Comparison of ENCODE assay signal across 32 cellular contexts in the genomic region with DNA sequence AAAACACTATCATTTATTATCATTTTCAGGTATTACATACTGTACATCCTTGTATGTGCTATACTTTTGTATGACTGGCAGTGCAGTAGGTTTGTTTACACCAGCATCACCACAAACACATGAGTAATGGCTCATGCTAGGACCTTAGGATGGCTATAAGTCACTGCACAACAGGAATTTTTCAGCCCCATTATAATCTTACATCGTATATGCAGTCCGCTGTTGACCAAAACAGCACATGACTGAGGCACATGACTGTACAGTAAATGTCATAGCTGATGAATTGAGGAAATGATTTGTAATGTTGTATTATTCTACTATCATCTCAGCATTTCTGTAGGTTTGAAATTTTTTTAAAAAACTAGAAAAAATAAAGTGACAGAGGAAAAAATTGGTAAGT. TPM values are rescaled to one million over a fixed set of nuclear protein-coding genes. Genes with fewer than 3 reads are reported as not detected.
DNase-seq lines count a peak whose midpoint lies in the region; ATAC-seq, FAIRE-seq and TF ChIP-seq lines count a peak whose summit lies in the region.
"Had no signal": no experiment of that assay in that cellular context is flagged by ENCODE, and none has a peak within 500 bp of the region (broad histone marks: within the 10 kb centered on the region; RNA-seq: fewer than 3 reads in every experiment).

No MANE protein-coding gene starts in this region.

- no peak overlapping the region for H4K12ac ChIP-seq in trophoblast cell (ENCODE audit: low read depth, low read length)

- no peak overlapping the region for H3K4me2 ChIP-seq in GM23248 (ENCODE audit: unreplicated experiment)
- H3K4me2 ChIP-seq in trophoblast cell (ENCODE audit: low read length): no peak overlapping the region
- no peak overlapping the region for H3K4me2 ChIP-seq in GM23338
- H3K4me2 ChIP-seq: KMS-11, SK-N-SH had no signal

- no peak overlapping the region for H3K27ac Mint-ChIP-seq in GM23338
- H3K27ac Mint-ChIP-seq: activated naive CD8-positive, alpha-beta T cell treated with anti-CD3 and anti-CD28 coated beads, Interleukin-2, amount 10 ng/mL, durations not matched to agents 7 days and 5 days; T-helper 17 cell had no signal

- in situ Hi-C loops in GM23248 (cut with MboI): loop anchor here (10.0 to 25.0 kb wide), 2 partner anchors 277 to 590 kb away; no protein-coding TSS in a partner anchor

- H3K9me3 ChIP-seq in GM23248 (ENCODE audit: low read depth) (no peaks in the 10 kb centered on the region), trophoblast cell (ENCODE audit: insufficient read depth, low read depth, low read length) (no peaks in the 10 kb centered on the region)
- H3K9me3 ChIP-seq: BLaER1 treated with 17β-estradiol and CSF1 and Interleukin-3, amounts not matched to agents 10 nM and 100 nM; Caco-2; sigmoid colon; SK-N-SH; testis had no signal

- H3K14ac ChIP-seq in trophoblast cell (ENCODE audit: low read length): no peak overlapping the region

- no peak for FAIRE-seq in H54 (lab: Jason Lieb, UNC)
- FAIRE-seq: H1, kidney, urothelium cell line had no signal

- ATAC-seq in GM23338 (no peak), GM21786 (IDR thresholded peaks at IDR 0.05; ENCODE audit: unreplicated experiment) (no peak)
- ATAC-seq: T-helper 17 cell had no signal

- no peak overlapping the region for H3K23ac ChIP-seq in trophoblast cell (ENCODE audit: low read length)

- no peaks in the 10 kb centered on the region; the same call in 2 of the 3 replicates for H3K4me1 Mint-ChIP-seq in GM23338
- H3K4me1 Mint-ChIP-seq: central memory CD8-positive, alpha-beta T cell had no signal

- no peak overlapping the region for H2AK5ac ChIP-seq in trophoblast cell (ENCODE audit: low read length)

- no peaks in the 10 kb centered on the region for H3K36me3 Mint-ChIP-seq in GM23338 (ENCODE audit: low read depth)

- H2AFZ ChIP-seq in GM23248 (no peak overlapping the region), trophoblast cell (ENCODE audit: insufficient read depth, low read length, poor library complexity) (no peak overlapping the region), GM23338 (no peak overlapping the region)

- H3K27me3 Mint-ChIP-seq in GM23338 (ENCODE audit: insufficient read depth, low read depth, poor library complexity): no peaks in the 10 kb centered on the region
- H3K27me3 Mint-ChIP-seq: activated naive CD8-positive, alpha-beta T cell treated with anti-CD3 and anti-CD28 coated beads, Interleukin-2, amount 10 ng/mL, durations not matched to agents 7 days and 5 days had no signal

- no peaks in the 10 kb centered on the region for H3K79me2 ChIP-seq in GM23248 (ENCODE audit: insufficient read depth)
- H3K79me2 ChIP-seq in trophoblast cell (ENCODE audit: control insufficient read depth, insufficient read depth, low read length, poor library complexity): no peaks in the 10 kb centered on the region
- H3K79me2 ChIP-seq in GM23338 (replicated peaks; ENCODE audit: insufficient read depth): no peaks in the 10 kb centered on the region

- H3K36me3 ChIP-seq in GM23248 (ENCODE audit: low read depth) (no peaks in the 10 kb centered on the region), trophoblast cell (ENCODE audit: control insufficient read depth in 1 of 2, insufficient read depth in 2 of 2, low read length in 2 of 2) (no peaks in the 10 kb centered on the region), GM23338 (ENCODE audit: insufficient read depth) (no peaks in the 10 kb centered on the region)

- TF ChIP-seq POLR2A in H54 (IDR thresholded peaks at IDR 0.05; ENCODE audit: low read depth, low read length): no peak

- H3K4me3 Mint-ChIP-seq in GM23338: no peak overlapping the region
- H3K4me3 Mint-ChIP-seq: activated naive CD8-positive, alpha-beta T cell treated with anti-CD3 and anti-CD28 coated beads, Interleukin-2, amount 10 ng/mL, durations not matched to agents 7 days and 5 days; central memory CD8-positive, alpha-beta T cell; neural crest cell; T-helper 17 cell had no signal

- H2BK5ac ChIP-seq in trophoblast cell (ENCODE audit: low read depth, low read length, poor library complexity): no peak overlapping the region

- H3K9me3 Mint-ChIP-seq in GM23338: no peaks in the 10 kb centered on the region
- H3K9me3 Mint-ChIP-seq: activated naive CD8-positive, alpha-beta T cell treated with anti-CD3 and anti-CD28 coated beads, Interleukin-2, amount 10 ng/mL, durations not matched to agents 7 days and 5 days; central memory CD8-positive, alpha-beta T cell; neural crest cell had no signal

- no peak overlapping the region for H3K18ac ChIP-seq in trophoblast cell (ENCODE audit: low read length)

- no peak overlapping the region for H4K91ac ChIP-seq in trophoblast cell (ENCODE audit: low read depth, low read length)

- DNase-seq in GM23248: peak; percentile 28
- DNase-seq in RKO (ENCODE audit: low spot score): peak; percentile 63
- peak; percentile 51 for DNase-seq in epithelial cell of proximal tubule (ENCODE audit: low read depth)
- peak; percentile 43 to 74 for DNase-seq in trophoblast cell
- DNase-seq in GM23338 (ENCODE audit: low spot score): no peak
- no peak for DNase-seq in GOT3 (lab: John Stamatoyannopoulos, UW)
- no peak for DNase-seq in H54 (ENCODE audit: insufficient read length, low spot score)
- DNase-seq: activated CD4-positive, alpha-beta T cell treated with anti-CD3 and anti-CD28 coated beads for 4 hours; activated effector memory CD4-positive, alpha-beta T cell treated with Interleukin-2 at 50 U/mL for 16 hours; activated naive CD8-positive, alpha-beta T cell treated with anti-CD3 and anti-CD28 coated beads, Interleukin-2, amount 10 ng/mL, durations not matched to agents 7 days and 5 days; Caco-2; DND-41; head of caudate nucleus; kidney; mammary epithelial cell; NCI-H1417 treated with DMSO at 0.1 percent for 48 hours; NCI-H2081; NCI-H82; posterior cingulate gyrus; sigmoid colon; SK-N-SH; stimulated activated CD4-positive, alpha-beta T cell treated with anti-CD3 and anti-CD28 coated beads, Interleukin-15, amount 100 ng/mL, for 24 hours; stimulated activated naive CD4-positive, alpha-beta T cell treated with Interleukin-2 at 50 U/mL for 16 hours; T-helper 17 cell; testis had no signal

- peaks cover 4% of the 10 kb centered on the region for H3K79me1 ChIP-seq in trophoblast cell (ENCODE audit: low read length)

- H3K9me2 ChIP-seq in GM23248 (ENCODE audit: insufficient read depth) (no peaks in the 10 kb centered on the region), GM23338 (ENCODE audit: insufficient read depth) (no peaks in the 10 kb centered on the region)
- H3K9me2 ChIP-seq: SK-N-SH had no signal

- H3F3A ChIP-seq in GM23248 (ENCODE audit: insufficient read depth) (peaks cover 2% of the 10 kb centered on the region; the same call in 1 of the 2 replicates), GM23338 (replicated peaks; ENCODE audit: low read depth) (no peaks in the 10 kb centered on the region)

- H4K20me1 ChIP-seq in GM23248 (ENCODE audit: insufficient read depth): no peaks in the 10 kb centered on the region
- H4K20me1 ChIP-seq in GM23338 (replicated peaks; ENCODE audit: insufficient read depth): no peaks in the 10 kb centered on the region
- H4K20me1 ChIP-seq: BLaER1 treated with 17β-estradiol and CSF1 and Interleukin-3, amounts not matched to agents 10 nM and 100 nM had no signal

- H3K4ac ChIP-seq in trophoblast cell (ENCODE audit: low read depth, low read length): no peak overlapping the region

- no peaks in the 10 kb centered on the region for H3K27me3 ChIP-seq in GM23248 (replicated peaks; ENCODE audit: insufficient read depth)
- H3K27me3 ChIP-seq in trophoblast cell (ENCODE audit: insufficient read depth, low read length): no peaks in the 10 kb centered on the region
- H3K27me3 ChIP-seq in GM23338 (ENCODE audit: insufficient read depth): no peaks in the 10 kb centered on the region
- H3K27me3 ChIP-seq: BLaER1 treated with 17β-estradiol and CSF1 and Interleukin-3, amounts not matched to agents 10 nM and 100 nM; sigmoid colon; testis had no signal

- H3K4me1 ChIP-seq in GM23248 (ENCODE audit: insufficient read depth) (peaks cover 19% of the 10 kb centered on the region), trophoblast cell (ENCODE audit: control insufficient read depth in 1 of 2, insufficient read depth in 2 of 2, low read length in 2 of 2) (no peaks in the 10 kb centered on the region), GM23338 (ENCODE audit: insufficient read depth) (no peaks in the 10 kb centered on the region)
- H3K4me1 ChIP-seq: testis had no signal

- WGBS in GM23248 (ENCODE audit: low coverage in 1 of 2, low lambda C conversion rate in 2 of 2, missing lambda C conversion rate in 2 of 2), 2 experiments: 73 to 74% methylated on average over 2 of the region's 2 CpGs
- no CpG with 5 or more reads among the region's 2 CpGs for WGBS in trophoblast cell (ENCODE audit: extremely low coverage, insufficient coverage, insufficient read length)

- no peak overlapping the region for H2BK12ac ChIP-seq in trophoblast cell (ENCODE audit: low read length)

- H3K27ac ChIP-seq in GM23248 (no peak overlapping the region), trophoblast cell (ENCODE audit: low read depth, low read length) (no peak overlapping the region), GM23338 (ENCODE audit: low read depth) (no peak overlapping the region)
- H3K27ac ChIP-seq: KMS-11, sigmoid colon, testis had no signal

- H2BK120ac ChIP-seq in trophoblast cell (ENCODE audit: insufficient read depth, low read length, poor library complexity): no peak overlapping the region

- TF ChIP-seq CTCF in epithelial cell of proximal tubule (conservative IDR thresholded peaks at IDR 0.05; ENCODE audit: low read depth, low read length) (no peak), GM23338 (conservative IDR thresholded peaks at IDR 0.05; ENCODE audit: low read depth in 2 of 2) (no peak)

- H3K9ac ChIP-seq in GM23248 (no peak overlapping the region), trophoblast cell (ENCODE audit: low read length) (no peak overlapping the region)
- H3K9ac ChIP-seq: BLaER1 treated with 17β-estradiol and CSF1 and Interleukin-3, amounts not matched to agents 10 nM and 100 nM; KMS-11; SK-N-SH had no signal

- no peak overlapping the region for H4K8ac ChIP-seq in trophoblast cell (ENCODE audit: low read depth, low read length)

- H3K4me3 ChIP-seq in GM23248: no peak overlapping the region
- H3K4me3 ChIP-seq in epithelial cell of proximal tubule (ENCODE audit: low read depth, low read length): no peak overlapping the region
- H3K4me3 ChIP-seq in trophoblast cell (ENCODE audit: low read depth, low read length): no peak overlapping the region
- no peak overlapping the region for H3K4me3 ChIP-seq in GM23338
- H3K4me3 ChIP-seq: BLaER1 treated with 17β-estradiol and CSF1 and Interleukin-3, amounts not matched to agents 10 nM and 100 nM; sigmoid colon; testis had no signal

TF ChIP-seq in GM23338, 12 proteins besides CTCF, POLR2A, EP300 and RAD21 (continues in another document):
- TF ChIP-seq POLR2AphosphoS5 (IDR thresholded peaks at IDR 0.05; ENCODE audit: low read depth): no peak

RNA-seq across cellular contexts. Expression of a gene that starts 38.6 kb away (rescaled TPM):
- 33.3 and 37.4 TPM in 2 replicates for total RNA-seq in GM23248 (2014; rRNA removed; shearing (Covaris generic))
- polyA plus RNA-seq in GM23248 (2016; fragmentation: Nextera tagmentation; extraction: Ambion mirVana): 41.3 and 41.6 TPM in 2 replicates
- total RNA-seq in epithelial cell of proximal tubule: 24.7 and 42.8 TPM in 2 replicates
- polyA plus RNA-seq in trophoblast cell (2013): 21.2 and 21.3 TPM in 2 replicates
- total RNA-seq in GM23338 (2014; rRNA removed; shearing (Covaris generic)): 16.8 and 16.9 TPM in 2 replicates
- 16.5 and 16.9 TPM in 2 replicates for polyA plus RNA-seq in GM23338 (2016; fragmentation: Nextera tagmentation; extraction: Ambion mirVana)

Comparison
In these comparisons a context has a peak if more than half of its experiments do, and no peak if none do; other contexts are left out.
1. DNase-seq: peak in GM23248 (single experiment), RKO (single experiment), epithelial cell of proximal tubule (single experiment) and trophoblast cell (2 of 2); none in GM23338 (single experiment), GOT3 (single experiment) and H54 (single experiment).